Comparison of ENCODE assay signal across 18 cellular contexts in genomic region chr18:23939896-23940295, GRCh38.
A peak's percentile ranks its signal among the peaks of the same experiment; 100 is the strongest.
DNase-seq lines count a peak whose midpoint lies in the region; ATAC-seq and TF ChIP-seq lines count a peak whose summit lies in the region.
"Had no signal": no experiment of that assay in that cellular context is flagged by ENCODE, and none has a peak within 500 bp of the region (broad histone marks: within the 10 kb centered on the region; RNA-seq: fewer than 3 reads in every experiment).

No MANE protein-coding gene starts in this region.

- H3K36me3 Mint-ChIP-seq in MCF 10A (ENCODE audit: insufficient read depth, unreplicated experiment): peaks cover 100% of the 10 kb centered on the region
- H3K36me3 Mint-ChIP-seq: CD4-positive, CD25-positive, alpha-beta regulatory T cell; CD8-positive, alpha-beta memory T cell had no signal

- H3K9me3 ChIP-seq in breast epithelium (no peaks in the 10 kb centered on the region), esophagus muscularis mucosa (no peaks in the 10 kb centered on the region), osteoblast (ENCODE audit: low read depth, low read length) (no peaks in the 10 kb centered on the region)
- H3K9me3 ChIP-seq: HAP-1 had no signal

- no peaks in the 10 kb centered on the region for H3K79me2 ChIP-seq in osteoblast (ENCODE audit: insufficient read depth, low read length)

- POLR2A ChIA-PET in MCF 10A (lab: Yijun Ruan, JAX): interaction anchor here (0.6 kb wide), 1 partner anchor 415 kb away, joined by 3 read pairs; no protein-coding TSS in a partner anchor

- H3K4me2 ChIP-seq in osteoblast (ENCODE audit: insufficient read depth, low read length): no peak overlapping the region

- no peaks in the 10 kb centered on the region for H3K9me3 Mint-ChIP-seq in MCF 10A (ENCODE audit: unreplicated experiment)
- H3K9me3 Mint-ChIP-seq: CD4-positive, CD25-positive, alpha-beta regulatory T cell; CD8-positive, alpha-beta memory T cell had no signal

- TF ChIP-seq CTCF in MCF 10A (IDR thresholded peaks at IDR 0.05; ENCODE audit: unreplicated experiment) (no peak), breast epithelium (IDR thresholded peaks at IDR 0.05) (no peak), esophagus muscularis mucosa (IDR thresholded peaks at IDR 0.05) (no peak), osteoblast (IDR thresholded peaks at IDR 0.05; ENCODE audit: extremely low read depth, low read depth, low read length) (no peak)

- BruUV-seq in MCF 10A (replicated peaks; lab: Mats Ljungman, UMichigan): no TSS peak

- peaks cover 5% of the 10 kb centered on the region for H3K4me1 Mint-ChIP-seq in MCF 10A (ENCODE audit: insufficient read depth, unreplicated experiment)

- no peaks in the 10 kb centered on the region for H3K27me3 Mint-ChIP-seq in MCF 10A (ENCODE audit: insufficient read depth, unreplicated experiment)
- H3K27me3 Mint-ChIP-seq: B cell; CD8-positive, alpha-beta memory T cell had no signal

- H3K36me3 ChIP-seq in breast epithelium (no peaks in the 10 kb centered on the region), esophagus muscularis mucosa (peaks cover 0 to 16% (median 0%) of the 10 kb centered on the region in 4 donors), osteoblast (ENCODE audit: insufficient read depth, low read length) (no peaks in the 10 kb centered on the region)
- H3K36me3 ChIP-seq: HAP-1 had no signal

- H3K4me1 ChIP-seq in breast epithelium (no peaks in the 10 kb centered on the region), esophagus muscularis mucosa (peaks cover 6 to 23% (median 20%) of the 10 kb centered on the region in 4 donors), osteoblast (ENCODE audit: insufficient read depth, low read length) (peaks cover 4% of the 10 kb centered on the region)
- H3K4me1 ChIP-seq: HAP-1 had no signal

- WGBS in esophagus muscularis mucosa: 84% methylated on average over 7 of the region's 7 CpGs

- H4K20me1 ChIP-seq in osteoblast (ENCODE audit: insufficient read depth, low read length): no peaks in the 10 kb centered on the region

- no peak for TF ChIP-seq POLR2A in breast epithelium (IDR thresholded peaks at IDR 0.05)
- no peak for TF ChIP-seq POLR2A in esophagus muscularis mucosa (IDR thresholded peaks at IDR 0.05; ENCODE audit: low read depth)

- H3K4me3 Mint-ChIP-seq in MCF 10A (ENCODE audit: unreplicated experiment): no peak overlapping the region
- H3K4me3 Mint-ChIP-seq: B cell; CD8-positive, alpha-beta memory T cell had no signal

- DNase-seq in MCF 10A (ENCODE audit: unreplicated experiment): no peak
- no peak for DNase-seq in breast epithelium (ENCODE audit: low spot score in 2 of 2)
- DNase-seq in esophagus muscularis mucosa (ENCODE audit: extremely low spot score): no peak
- DNase-seq in osteoblast (ENCODE audit: insufficient read length, low spot score, missing footprints): peak; percentile 65
- no peak for DNase-seq in NCI-H1694 treated with DMSO at 0.1 percent for 48 hours (lab: John Stamatoyannopoulos, UW)
- DNase-seq: C1 segment of cervical spinal cord; CD4-positive, CD25-positive, alpha-beta regulatory T cell; CD8-positive, alpha-beta memory T cell; COR-L47; DMS 273 treated with DMSO at 0.1 percent for 48 hours; DMS53; DND-41; EL had no signal

- peak overlapping the region; percentile 51 for H3K27ac Mint-ChIP-seq in MCF 10A (ENCODE audit: low read depth, unreplicated experiment)
- H3K27ac Mint-ChIP-seq: B cell had no signal

- intact Hi-C loops in MCF 10A (cut with micrococcal nuclease) (no loop called here), breast epithelium (cut with DNase I; ENCODE audit: low total_unique reads) (no loop called here), esophagus muscularis mucosa (cut with DNase I) (no loop called here)

- no peak overlapping the region for H2AFZ ChIP-seq in osteoblast (ENCODE audit: low read length)

- H3K27me3 ChIP-seq in breast epithelium (no peaks in the 10 kb centered on the region), esophagus muscularis mucosa (no peaks in the 10 kb centered on the region), osteoblast (ENCODE audit: insufficient read depth, low read length) (no peaks in the 10 kb centered on the region)

- H3K4me3 ChIP-seq in breast epithelium: no peak overlapping the region
- no peak overlapping the region for H3K4me3 ChIP-seq in esophagus muscularis mucosa
- no peak overlapping the region for H3K4me3 ChIP-seq in osteoblast (ENCODE audit: insufficient read depth, low read length)
- H3K4me3 ChIP-seq: HAP-1 had no signal

- H3K27ac ChIP-seq in breast epithelium (no peak overlapping the region), esophagus muscularis mucosa (replicated peaks in 1 of 4) (peak overlapping the region; percentile 2 to 70 (median 35)), osteoblast (ENCODE audit: low read depth, low read length) (no peak overlapping the region)
- H3K27ac ChIP-seq: HL-60 had no signal

- ATAC-seq in SK-N-SH treated with all-trans-retinoic acid at 6 μM for 48 hours (no peak), HG02610 (IDR thresholded peaks at IDR 0.05; ENCODE audit: unreplicated experiment) (no peak)

- TF ChIP-seq EP300 in esophagus muscularis mucosa (IDR thresholded peaks at IDR 0.05): no peak

- CTCF ChIA-PET in MCF 10A (lab: Yijun Ruan, JAX): interaction anchor here (1.0 to 1.5 kb wide), 2 partner anchors 178 to 180 kb away, joined by 3 to 5 read pairs; no protein-coding TSS in a partner anchor

TF ChIP-seq in SK-N-SH treated with all-trans-retinoic acid at 6 μM for 48 hours, 23 proteins besides CTCF, POLR2A, EP300 and RAD21:
- peak; percentile 25; the same call in 1 of the 2 replicates for TF ChIP-seq TCF4 (CRISPR knock-in tag; IDR thresholded peaks at IDR 0.05; ENCODE audit: borderline replicate concordance)
- TF ChIP-seq ZFP3 (CRISPR knock-in tag; IDR thresholded peaks at IDR 0.05): no peak
- TF ChIP-seq ZFP30 (CRISPR knock-in tag; IDR thresholded peaks at IDR 0.05): no peak

Comparison
In these comparisons a context has a peak if more than half of its experiments do, and no peak if none do; other contexts are left out.
1. H3K27ac ChIP-seq: peak in esophagus muscularis mucosa (4 of 4); none in breast epithelium (0 of 2) and osteoblast (single experiment).